Comparison of ENCODE assay signal across 20 cellular contexts in genomic region chr2:64459575-64459974, GRCh38.
"Had no signal": no experiment of that assay in that cellular context is flagged by ENCODE, and none has a peak within 500 bp of the region (broad histone marks: within the 10 kb centered on the region; RNA-seq: fewer than 3 reads in every experiment).

No MANE protein-coding gene starts in this region.

- H3K9me3 Mint-ChIP-seq: T-cell had no signal

- H3K27ac Mint-ChIP-seq: T-cell had no signal

- H3K4me3 Mint-ChIP-seq: T-cell had no signal

- H3K27ac ChIP-seq: RWPE1 had no signal

- DNase-seq: KBM-7, MV-4-11, NCI-H1048, NCI-H1105, NCI-H1436 treated with DMSO at 0.1 percent for 48 hours, NCI-H1694, NCI-H187 treated with DMSO at 0.1 percent for 48 hours, NCI-H2029 treated with DMSO at 0.1 percent for 48 hours, NCI-H2171 treated with DMSO at 0.1 percent for 48 hours, NCI-H345, NCI-H446 treated with DMSO at 0.1 percent for 48 hours, NCI-H510A treated with DMSO at 0.1 percent for 48 hours, NCI-H526, PC-3, SHP77, SK-N-SH, SW 1271, T-cell had no signal

- ATAC-seq: Panc1, PC-3, T-cell had no signal

- H3K9ac ChIP-seq: SK-N-SH had no signal

- H3K4me2 ChIP-seq: SK-N-SH had no signal

- H3K9me3 ChIP-seq: SK-N-SH had no signal

- H3K36me3 Mint-ChIP-seq: T-cell had no signal
